In the genomic region with DNA sequence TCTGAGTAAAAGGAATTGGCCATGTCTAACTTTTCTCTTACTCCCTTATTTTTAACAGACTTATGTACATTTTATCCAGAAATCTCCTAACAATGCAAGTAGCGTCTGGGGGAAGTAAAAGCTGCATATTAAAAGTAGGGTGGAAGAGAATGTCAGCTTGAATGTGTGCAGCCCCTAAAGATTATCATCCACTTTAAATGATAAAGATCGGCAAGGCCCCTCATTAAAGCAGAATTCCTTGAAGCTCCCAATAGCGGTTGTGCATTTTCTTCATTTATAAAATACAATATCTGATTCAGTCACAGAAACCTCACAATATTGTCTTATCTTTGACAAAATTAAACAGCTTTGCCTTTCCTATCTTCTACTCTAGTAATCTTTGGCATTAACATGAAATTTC, we compare ENCODE assay signal across 21 cellular contexts.
DNase-seq lines count a peak whose midpoint lies in the region; ATAC-seq and TF ChIP-seq lines count a peak whose summit lies in the region.
"Had no signal": no experiment of that assay in that cellular context is flagged by ENCODE, and none has a peak within 500 bp of the region (broad histone marks: within the 10 kb centered on the region; RNA-seq: fewer than 3 reads in every experiment).

No MANE protein-coding gene starts in this region.

- H3K9ac ChIP-seq in mesendoderm (ENCODE audit: low read length) = no peak overlapping the region
- H3K9ac ChIP-seq: BLaER1 treated with 17β-estradiol and CSF1 and Interleukin-3, amounts not matched to agents 10 nM and 100 nM; KMS-11 had no signal

- no peak overlapping the region for H2BK120ac ChIP-seq in mesendoderm (ENCODE audit: low read depth, low read length)

- no peak overlapping the region for H3K56ac ChIP-seq in mesendoderm (ENCODE audit: low read length)

- H3K4me3 ChIP-seq in HAP-1 (no peak overlapping the region), mesendoderm (ENCODE audit: low read length) (no peak overlapping the region), testis (no peak overlapping the region)
- H3K4me3 ChIP-seq: BLaER1 treated with 17β-estradiol and CSF1 and Interleukin-3, amounts not matched to agents 10 nM and 100 nM had no signal

- DNase-seq in HAP-1 (ENCODE audit: low spot score in 2 of 2) (peak; percentile 12 to 76), caudate nucleus (lab: John Stamatoyannopoulos, UW) (no peak), mesendoderm (no peak), osteocyte (ENCODE audit: extremely low spot score, unreplicated experiment) (no peak), testis (no peak), omental fat pad (ENCODE audit: low spot score) (no peak), SIG-M5 treated with dmso at 0.1 percent for 504 hours (lab: John Stamatoyannopoulos, UW; ENCODE audit: unreplicated experiment) (no peak)
- no peak for DNase-seq in naive thymus-derived CD8-positive, alpha-beta T cell
- DNase-seq: AML-193; CD4-positive, alpha-beta T cell; COR-L47; DMS53; MM.1S; NCI-H2029; NCI-H446; NCI-H524 treated with DMSO at 0.1 percent for 48 hours; NCI-H774; SIG-M5 had no signal

- no peaks in the 10 kb centered on the region for H3K36me3 ChIP-seq in HAP-1 (replicated peaks)
- H3K36me3 ChIP-seq in mesendoderm (ENCODE audit: control insufficient read depth, insufficient read depth, low read length) = no peaks in the 10 kb centered on the region
- no peaks in the 10 kb centered on the region for H3K36me3 ChIP-seq in testis (ENCODE audit: low read depth, missing control alignments)
- H3K36me3 ChIP-seq: BLaER1 treated with 17β-estradiol and CSF1 and Interleukin-3, amounts not matched to agents 10 nM and 100 nM had no signal

- H3K27ac ChIP-seq in caudate nucleus (ENCODE audit: low read depth, low read length) = peak overlapping the region; percentile 36
- H3K27ac ChIP-seq in mesendoderm (ENCODE audit: low read depth, low read length) = no peak overlapping the region
- no peak overlapping the region for H3K27ac ChIP-seq in testis
- H3K27ac ChIP-seq: BLaER1 treated with 17β-estradiol and CSF1 and Interleukin-3, amounts not matched to agents 10 nM and 100 nM; KMS-11 had no signal

- intact Hi-C loops in testis (cut with DNase I; ENCODE audit: low total_unique reads) = no loop called here

- H3K23ac ChIP-seq in mesendoderm (ENCODE audit: low read length) = no peak overlapping the region

- no peak overlapping the region for H3K4me2 ChIP-seq in mesendoderm (ENCODE audit: low read length)
- H3K4me2 ChIP-seq: BLaER1 treated with 17β-estradiol and CSF1 and Interleukin-3, amounts not matched to agents 10 nM and 100 nM; KMS-11 had no signal

- H2BK5ac ChIP-seq in mesendoderm (ENCODE audit: low read length) = no peak overlapping the region

- no peak overlapping the region for H4K5ac ChIP-seq in mesendoderm (ENCODE audit: low read length)

- H3K36me3 Mint-ChIP-seq in osteocyte (ENCODE audit: unreplicated experiment) = peaks cover 7% of the 10 kb centered on the region
- no peaks in the 10 kb centered on the region for H3K36me3 Mint-ChIP-seq in naive thymus-derived CD8-positive, alpha-beta T cell
- H3K36me3 Mint-ChIP-seq: IgD-negative memory B cell had no signal

- ATAC-seq in omental fat pad (ENCODE audit: low FRiP score) = no peak
- ATAC-seq in naive thymus-derived CD8-positive, alpha-beta T cell = no peak

- no peaks in the 10 kb centered on the region for H3K79me1 ChIP-seq in mesendoderm (ENCODE audit: low read length)

- no peak overlapping the region for H2BK15ac ChIP-seq in mesendoderm (replicated peaks; ENCODE audit: low read depth)

- peaks cover 55% of the 10 kb centered on the region for H3K4me1 Mint-ChIP-seq in osteocyte (ENCODE audit: unreplicated experiment)
- peaks cover 0 to 13% (median 0%) of the 10 kb centered on the region in 4 donors for H3K4me1 Mint-ChIP-seq in naive thymus-derived CD8-positive, alpha-beta T cell

- peaks cover 36% of the 10 kb centered on the region for H3K4me1 ChIP-seq in HAP-1
- peaks cover 8% of the 10 kb centered on the region for H3K4me1 ChIP-seq in mesendoderm (ENCODE audit: control insufficient read depth, low read depth, low read length)
- peaks cover 18% of the 10 kb centered on the region for H3K4me1 ChIP-seq in testis

- no peak for TF ChIP-seq POLR2A in testis (IDR thresholded peaks at IDR 0.05)

- no peak overlapping the region for H3K4me3 Mint-ChIP-seq in osteocyte (ENCODE audit: unreplicated experiment)
- no peak overlapping the region for H3K4me3 Mint-ChIP-seq in naive thymus-derived CD8-positive, alpha-beta T cell
- H3K4me3 Mint-ChIP-seq: CD4-positive, alpha-beta T cell; IgD-negative memory B cell had no signal

- peak overlapping the region; percentile 39 for H3K18ac ChIP-seq in mesendoderm (ENCODE audit: low read length)

- no peak overlapping the region for H4K8ac ChIP-seq in mesendoderm (ENCODE audit: low read depth, low read length)

- no peak overlapping the region for H3K4ac ChIP-seq in mesendoderm (ENCODE audit: low read depth, low read length)

- POLR2A ChIA-PET in naive thymus-derived CD8-positive, alpha-beta T cell (lab: Charles Lee) = no interaction called here

- peak overlapping the region; percentile 96 for H3K27ac Mint-ChIP-seq in osteocyte (ENCODE audit: unreplicated experiment)
- no peak overlapping the region for H3K27ac Mint-ChIP-seq in naive thymus-derived CD8-positive, alpha-beta T cell
- H3K27ac Mint-ChIP-seq: CD4-positive, alpha-beta T cell; IgD-negative memory B cell had no signal

- H2AK5ac ChIP-seq in mesendoderm (ENCODE audit: low read length) = no peak overlapping the region

- in situ Hi-C loops in HAP-1 (cut with MboI; ENCODE audit: low sequenced_read_pairs) = no loop called here

- TF ChIP-seq CTCF in osteocyte (IDR thresholded peaks at IDR 0.05) (no peak), testis (IDR thresholded peaks at IDR 0.05) (no peak), omental fat pad (IDR thresholded peaks at IDR 0.05) (no peak)

- no peaks in the 10 kb centered on the region for H3K9me3 Mint-ChIP-seq in osteocyte (ENCODE audit: unreplicated experiment)
- H3K9me3 Mint-ChIP-seq in naive thymus-derived CD8-positive, alpha-beta T cell = no peaks in the 10 kb centered on the region
- H3K9me3 Mint-ChIP-seq: CD4-positive, alpha-beta T cell had no signal

- H3K9me3 ChIP-seq in HAP-1 (no peaks in the 10 kb centered on the region), testis (no peaks in the 10 kb centered on the region)
- H3K9me3 ChIP-seq: BLaER1 treated with 17β-estradiol and CSF1 and Interleukin-3, amounts not matched to agents 10 nM and 100 nM had no signal

- H3K27me3 ChIP-seq in HAP-1 (ENCODE audit: low read depth) (no peaks in the 10 kb centered on the region), mesendoderm (ENCODE audit: insufficient read depth, low read length, poor library complexity) (no peaks in the 10 kb centered on the region), testis (no peaks in the 10 kb centered on the region)
- H3K27me3 ChIP-seq: BLaER1 treated with 17β-estradiol and CSF1 and Interleukin-3, amounts not matched to agents 10 nM and 100 nM had no signal

- H3K79me2 ChIP-seq in mesendoderm (ENCODE audit: control insufficient read depth, insufficient read depth, low read length) = no peaks in the 10 kb centered on the region

- WGBS in mesendoderm (ENCODE audit: extremely low coverage, insufficient coverage, low lambda C conversion rate) = no CpG with 5 or more reads among the region's 3 CpGs
- 82 to 90% methylated on average over 3 of the region's 3 CpGs for WGBS in testis, 2 donors

- no peaks in the 10 kb centered on the region for H3K27me3 Mint-ChIP-seq in osteocyte (ENCODE audit: unreplicated experiment)
- H3K27me3 Mint-ChIP-seq in naive thymus-derived CD8-positive, alpha-beta T cell = peaks cover 9 to 52% (median 15%) of the 10 kb centered on the region in 5 donors
- H3K27me3 Mint-ChIP-seq: IgD-negative memory B cell had no signal

Comparison
In these comparisons a context has a peak if more than half of its experiments do, and no peak if none do; other contexts are left out.
1. DNase-seq: peak in HAP-1 (2 of 2); none in caudate nucleus (0 of 61), mesendoderm (single experiment), osteocyte (single experiment), testis (single experiment), omental fat pad (single experiment), SIG-M5 treated with dmso at 0.1 percent for 504 hours (single experiment) and naive thymus-derived CD8-positive, alpha-beta T cell (0 of 10).